Comparison of ENCODE assay signal across 25 cellular contexts in the genomic region with DNA sequence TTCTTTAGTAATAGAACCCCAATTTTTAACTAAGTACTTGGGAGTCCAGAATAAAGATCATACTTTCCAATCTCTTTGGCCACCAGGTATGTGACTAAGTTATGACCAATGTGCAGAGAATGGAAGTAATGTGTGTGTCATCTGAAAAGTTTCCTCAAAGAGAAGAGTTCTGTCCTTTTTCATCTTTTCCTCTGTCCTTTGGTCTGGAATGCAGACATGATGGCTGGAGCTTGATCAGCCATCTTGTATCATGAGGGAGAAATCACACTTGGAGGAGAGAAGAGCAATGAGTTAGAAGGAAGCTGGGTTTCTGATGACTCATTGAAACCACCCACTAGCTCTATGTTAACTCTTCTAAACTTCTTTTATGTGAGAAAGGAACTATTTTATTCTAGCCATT. TPM values are rescaled to one million over a fixed set of nuclear protein-coding genes. Genes with fewer than 3 reads are reported as not detected.
DNase-seq lines count a peak whose midpoint lies in the region; ATAC-seq, FAIRE-seq and TF ChIP-seq lines count a peak whose summit lies in the region.
"Had no signal": no experiment of that assay in that cellular context is flagged by ENCODE, and none has a peak within 500 bp of the region (broad histone marks: within the 10 kb centered on the region; RNA-seq: fewer than 3 reads in every experiment).

No MANE protein-coding gene starts in this region.

- POLR2A ChIA-PET in PC-3 (lab: Charles Lee; ENCODE audit: unreplicated experiment): interaction anchor here (0.6 kb wide), 1 partner anchor 26 kb away, joined by 3 read pairs; no protein-coding TSS in a partner anchor

- H3K9ac ChIP-seq in PC-3 (ENCODE audit: low read length): no peak overlapping the region

- H3K36me3 ChIP-seq in PC-3 (ENCODE audit: low read depth, low read length) (no peaks in the 10 kb centered on the region), bronchial epithelial cell (ENCODE audit: control insufficient read depth, insufficient read depth, low read length) (no peaks in the 10 kb centered on the region)
- H3K36me3 ChIP-seq: gastrocnemius medialis, lower lobe of right lung, prostate gland had no signal

- no TSS peak for BruUV-seq in PC-3 (replicated peaks; lab: Mats Ljungman, UMichigan)

- CTCF ChIA-PET in PC-3 (lab: Charles Lee): no interaction called here

- no peaks in the 10 kb centered on the region for H3K27me3 ChIP-seq in PC-3 (ENCODE audit: low read length)
- no peaks in the 10 kb centered on the region for H3K27me3 ChIP-seq in bronchial epithelial cell (ENCODE audit: control insufficient read depth, insufficient read depth, low read length)
- H3K27me3 ChIP-seq: gastrocnemius medialis had no signal

- peaks cover 27% of the 10 kb centered on the region for H3K4me1 ChIP-seq in PC-3 (ENCODE audit: insufficient read depth, low read length)
- H3K4me1 ChIP-seq: prostate gland had no signal

- no peak for FAIRE-seq in bronchial epithelial cell (lab: Jason Lieb, UNC)
- FAIRE-seq: GM18507, islet of Langerhans had no signal

- no peaks in the 10 kb centered on the region; the same call in 1 of the 2 replicates for H3K9me3 ChIP-seq in PC-3 (ENCODE audit: low read length)
- H3K9me3 ChIP-seq: gastrocnemius medialis, lower lobe of right lung, prostate gland had no signal

- H3K27ac ChIP-seq in PC-3 (ENCODE audit: low read length): peak overlapping the region; percentile 68
- H3K27ac ChIP-seq: gastrocnemius medialis, lower lobe of right lung, prostate gland had no signal

- ATAC-seq in PC-3: peak; percentile 31
- ATAC-seq: gastrocnemius medialis, lower lobe of right lung had no signal

- DNase-seq in A172 (ENCODE audit: low spot score): peak; percentile 41
- DNase-seq in HCEC 1CT: peak; percentile 22
- peak; percentile 86 for DNase-seq in PC-3
- DNase-seq in bronchial epithelial cell (ENCODE audit: low read depth): peak; percentile 64
- no peak for DNase-seq in stimulated activated CD4-positive, alpha-beta T cell treated with anti-CD3 and anti-CD28 coated beads, Interleukin-2, amount 100 ng/mL, for 48 hours
- DNase-seq in NCI-H1105 (lab: John Stamatoyannopoulos, UW): no peak
- no peak for DNase-seq in ecto neural progenitor cell (ENCODE audit: low spot score)
- no peak for DNase-seq in posterior vena cava (ENCODE audit: low spot score)
- DNase-seq: activated CD4-positive, CD25-positive, alpha-beta regulatory T cell treated with anti-CD3 and anti-CD28 coated beads, Interleukin-2, amount 50 U/mL, for 72 hours; activated naive CD4-positive, alpha-beta T cell treated with anti-CD3 and anti-CD28 coated beads, Interleukin-2, amount 50 U/mL, for 16 hours; activated T-cell treated with anti-CD3 and anti-CD28 coated beads, Interleukin-2, amount 50 U/mL, for 1 hour; aorta; Calu3; central memory CD4-positive, alpha-beta T cell; gastrocnemius medialis; H9; hypothalamus; Kasumi-1; lower lobe of right lung; NCI-H1436 treated with DMSO at 0.1 percent for 48 hours; NCI-H510A treated with DMSO at 0.1 percent for 48 hours; T1000 had no signal

- intact Hi-C loops in PC-3 (cut with micrococcal nuclease): no loop called here
- intact Hi-C loops in posterior vena cava (cut with DNase I): no loop called here

- H3K9me2 ChIP-seq in PC-3 (replicated peaks; ENCODE audit: low read length): no peaks in the 10 kb centered on the region

- H3K79me2 ChIP-seq in PC-3 (ENCODE audit: low read length): no peaks in the 10 kb centered on the region

- TF ChIP-seq CTCF in PC-3 (conservative IDR thresholded peaks at IDR 0.05; ENCODE audit: low read depth, low read length) (no peak), bronchial epithelial cell (IDR thresholded peaks at IDR 0.05; ENCODE audit: insufficient read depth, low read length, severe bottlenecking) (no peak)

- H4K20me1 ChIP-seq in PC-3 (ENCODE audit: low read length): no peaks in the 10 kb centered on the region

- H3K4me3 ChIP-seq in PC-3 (ENCODE audit: low read length) (0 out of 2 replicates have a peak overlapping the region, but pooled peaks have one; percentile 18), bronchial epithelial cell (ENCODE audit: low read depth, low read length) (no peak overlapping the region)
- H3K4me3 ChIP-seq: gastrocnemius medialis, lower lobe of right lung, prostate gland had no signal

- H3F3A ChIP-seq in PC-3 (ENCODE audit: low read length, unreplicated experiment): no peaks in the 10 kb centered on the region

- 0 out of 2 replicates have a peak overlapping the region, but pooled peaks have one; percentile 14 for H2AFZ ChIP-seq in PC-3 (ENCODE audit: low read length)

- peak overlapping the region; percentile 63 for H3K4me2 ChIP-seq in PC-3 (ENCODE audit: low read length)

RNA-seq across cellular contexts. Expression of gene CPEB4, which starts 5.5 kb away (rescaled TPM):
- total RNA-seq in A172 (2014; rRNA removed; shearing (Covaris generic)): 24.8 and 25.9 TPM in 2 replicates
- total RNA-seq in PC-3 (2014; rRNA removed): 26.2 and 37.0 TPM in 2 replicates
- 27.9 and 38.3 TPM in 2 replicates for total RNA-seq in bronchial epithelial cell
- total RNA-seq in posterior vena cava: 100 to 1,000 TPM in 1 of 2 donors, 10 to 100 TPM in 1; 51.9 to 102 TPM

Comparison
In these comparisons a context has a peak if more than half of its experiments do, and no peak if none do; other contexts are left out.
1. DNase-seq: peak in A172 (single experiment), HCEC 1CT (single experiment), PC-3 (single experiment) and bronchial epithelial cell (single experiment); none in stimulated activated CD4-positive, alpha-beta T cell treated with anti-CD3 and anti-CD28 coated beads, Interleukin-2, amount 100 ng/mL, for 48 hours (0 of 2), NCI-H1105 (single experiment), ecto neural progenitor cell (single experiment) and posterior vena cava (single experiment).